ENCODE assay signal across 8 cellular contexts in genomic region chr14:30223385-30223785, GRCh38.
DNase-seq lines count a peak whose midpoint lies in the region; ATAC-seq, FAIRE-seq and TF ChIP-seq lines count a peak whose summit lies in the region.

No MANE protein-coding gene starts in this region.

- DNase-seq in HPDE6-E6E7 (ENCODE audit: extremely low spot score), result peak; percentile 77
- peak; percentile 74 to 76 for DNase-seq in SJSA1 (ENCODE audit: low read depth in 1 of 2, low spot score in 2 of 2)
- DNase-seq in left ventricle myocardium superior, result peak; percentile 60
- DNase-seq in activated CD8-positive, alpha-beta T cell treated with anti-CD3 and anti-CD28 coated beads, Interleukin-2, amount 10 ng/mL, durations not matched to agents 7 days and 5 days, result no peak
- DNase-seq in dorsolateral prefrontal cortex, result no peak
- DNase-seq in frontal cortex (ENCODE audit: low spot score in 2 of 2), result no peak

- no peaks in the 10 kb centered on the region for H3K36me3 ChIP-seq in SJSA1
- no peaks in the 10 kb centered on the region for H3K36me3 ChIP-seq in subcutaneous abdominal adipose tissue (ENCODE audit: control insufficient read depth in 5 of 5, insufficient read depth in 5 of 5, low read length in 5 of 5)

- no peak overlapping the region for H3K4me3 Mint-ChIP-seq in activated CD8-positive, alpha-beta T cell treated with anti-CD3 and anti-CD28 coated beads, Interleukin-2, amount 10 ng/mL, durations not matched to agents 7 days and 5 days

- peak; percentile 78 for ATAC-seq in left ventricle myocardium superior
- no peak for ATAC-seq in HG03521 (IDR thresholded peaks at IDR 0.05; ENCODE audit: unreplicated experiment)
- no peak for ATAC-seq in activated CD8-positive, alpha-beta T cell treated with anti-CD3 and anti-CD28 coated beads, Interleukin-2, amount 10 ng/mL, durations not matched to agents 7 days and 5 days

- H3K4me1 ChIP-seq in SJSA1 (replicated peaks) (peaks cover 40% of the 10 kb centered on the region), subcutaneous abdominal adipose tissue (ENCODE audit: control insufficient read depth in 5 of 5, insufficient read depth in 5 of 5, low read length in 5 of 5) (peaks cover 3 to 67% (median 52%) of the 10 kb centered on the region in 5 donors)

- POLR2A ChIA-PET in activated CD8-positive, alpha-beta T cell treated with anti-CD3 and anti-CD28 coated beads, Interleukin-2, amount 10 ng/mL, durations not matched to agents 7 days and 5 days (lab: Charles Lee), result no interaction called here

- no peak for FAIRE-seq in frontal cortex (lab: Jason Lieb, UNC)

- H3K27ac ChIP-seq in SJSA1, result peak overlapping the region; percentile 48; the same call in 1 of the 2 replicates
- H3K27ac ChIP-seq in subcutaneous abdominal adipose tissue (ENCODE audit: low read depth, low read length), result peak overlapping the region; percentile 89
- peak overlapping the region in 9 of 59 donors; percentile 2 to 55 (median 16) for H3K27ac ChIP-seq in dorsolateral prefrontal cortex

- no peaks in the 10 kb centered on the region for H3K36me3 Mint-ChIP-seq in activated CD8-positive, alpha-beta T cell treated with anti-CD3 and anti-CD28 coated beads, Interleukin-2, amount 10 ng/mL, durations not matched to agents 7 days and 5 days (ENCODE audit: low read depth)

- H3K27ac Mint-ChIP-seq in activated CD8-positive, alpha-beta T cell treated with anti-CD3 and anti-CD28 coated beads, Interleukin-2, amount 10 ng/mL, durations not matched to agents 7 days and 5 days, result no peak overlapping the region

- H3K9me3 ChIP-seq in SJSA1 (replicated peaks) (no peaks in the 10 kb centered on the region), subcutaneous abdominal adipose tissue (ENCODE audit: control insufficient read depth in 5 of 5, low read length in 5 of 5) (no peaks in the 10 kb centered on the region)

- CTCF ChIA-PET in activated CD8-positive, alpha-beta T cell treated with anti-CD3 and anti-CD28 coated beads, Interleukin-2, amount 10 ng/mL, durations not matched to agents 7 days and 5 days (lab: Charles Lee), result interaction anchor here (1.0 to 1.4 kb wide), 2 partner anchors 9 kb away, joined by 3 to 6 read pairs; no protein-coding TSS in a partner anchor

- peak overlapping the region in 1 of 5 donors; percentile 69 for H3K9ac ChIP-seq in subcutaneous abdominal adipose tissue (ENCODE audit: low read length in 5 of 5)

- intact Hi-C loops in left ventricle myocardium superior (cut with micrococcal nuclease) (no loop called here), dorsolateral prefrontal cortex (cut with DNase I) (no loop called here)

- no peaks in the 10 kb centered on the region for H3K4me1 Mint-ChIP-seq in activated CD8-positive, alpha-beta T cell treated with anti-CD3 and anti-CD28 coated beads, Interleukin-2, amount 10 ng/mL, durations not matched to agents 7 days and 5 days (ENCODE audit: low read depth)

- H3K4me3 ChIP-seq in SJSA1 (no peak overlapping the region), subcutaneous abdominal adipose tissue (ENCODE audit: low read depth in 1 of 5, low read length in 5 of 5) (peak overlapping the region in 1 of 5 donors; percentile 12), dorsolateral prefrontal cortex (no peak overlapping the region)

- TF ChIP-seq CTCF in dorsolateral prefrontal cortex (IDR thresholded peaks at IDR 0.05 in 54 of 56, conservative IDR thresholded peaks at IDR 0.05 in 2 of 56; ENCODE audit: low read depth in 1 of 56, partially characterized antibody in 56 of 56), result no peak

- H3K27me3 ChIP-seq in SJSA1 (replicated peaks) (no peaks in the 10 kb centered on the region), subcutaneous abdominal adipose tissue (ENCODE audit: control insufficient read depth in 5 of 5, insufficient read depth in 4 of 5, low read length in 5 of 5) (no peaks in the 10 kb centered on the region), dorsolateral prefrontal cortex (no peaks in the 10 kb centered on the region)

- no peaks in the 10 kb centered on the region for H3K27me3 Mint-ChIP-seq in activated CD8-positive, alpha-beta T cell treated with anti-CD3 and anti-CD28 coated beads, Interleukin-2, amount 10 ng/mL, durations not matched to agents 7 days and 5 days (ENCODE audit: low read depth)

- no peaks in the 10 kb centered on the region for H3K9me3 Mint-ChIP-seq in activated CD8-positive, alpha-beta T cell treated with anti-CD3 and anti-CD28 coated beads, Interleukin-2, amount 10 ng/mL, durations not matched to agents 7 days and 5 days (ENCODE audit: insufficient read depth)

Comparison
In these comparisons a context has a peak if more than half of its experiments do, and no peak if none do; other contexts are left out.
1. DNase-seq: peak in HPDE6-E6E7 (single experiment), SJSA1 (2 of 2) and left ventricle myocardium superior (single experiment); none in activated CD8-positive, alpha-beta T cell treated with anti-CD3 and anti-CD28 coated beads, Interleukin-2, amount 10 ng/mL, durations not matched to agents 7 days and 5 days (single experiment), dorsolateral prefrontal cortex (0 of 10) and frontal cortex (0 of 2).